In genomic region chrX:75887833-75888232, GRCh38 we compare ENCODE assay signal across 2 cellular contexts.
TF ChIP-seq lines count a peak whose summit lies in the region.

No MANE protein-coding gene starts in this region.

TF ChIP-seq in GM23338, 12 proteins besides CTCF, POLR2A, EP300 and RAD21:
- TF ChIP-seq CREB1 (CRISPR knock-in tag; IDR thresholded peaks at IDR 0.05; ENCODE audit: low read depth) (no peak), ZNF462 (CRISPR knock-in tag; IDR thresholded peaks at IDR 0.05) (no peak), ZNF114 (CRISPR knock-in tag; IDR thresholded peaks at IDR 0.05) (no peak)

TF ChIP-seq in H1, 55 proteins besides CTCF, POLR2A, EP300 and RAD21:
- no peak for TF ChIP-seq NRF1 (IDR thresholded peaks at IDR 0.05; ENCODE audit: low read depth, low read length)
- no peak for TF ChIP-seq MAFK (IDR thresholded peaks at IDR 0.05; ENCODE audit: low read depth, low read length)
- no peak for TF ChIP-seq RNF2 (IDR thresholded peaks at IDR 0.05; ENCODE audit: borderline replicate concordance, low read depth, low read length, missing control alignments, poor library complexity, severe bottlenecking)
- no peak for TF ChIP-seq SP4 (IDR thresholded peaks at IDR 0.05; ENCODE audit: low read length)
